8 cellular contexts compared by ENCODE assay signal in genomic region chr4:64682481-64682880, GRCh38.
"Had no signal": no experiment of that assay in that cellular context is flagged by ENCODE, and none has a peak within 500 bp of the region (broad histone marks: within the 10 kb centered on the region; RNA-seq: fewer than 3 reads in every experiment).

No MANE protein-coding gene starts in this region.

- H2AFZ ChIP-seq: GM23338 had no signal

- H3K36me3 ChIP-seq: HAP-1 had no signal

- H3K4me3 ChIP-seq: GM23338, HAP-1 had no signal

- H3K4me2 ChIP-seq: GM23338 had no signal

- H3K4me1 ChIP-seq: HAP-1 had no signal

- H3K27ac ChIP-seq: HL-60 had no signal

- H3K9me3 ChIP-seq: HAP-1 had no signal

- ATAC-seq: GM23338, HCT116, HepG2 had no signal

- DNase-seq: H7, HFFc6, KBM-7 had no signal
